2 cellular contexts compared by ENCODE assay signal in genomic region chr16:28731253-28731652, GRCh38. TPM values are rescaled to one million over a fixed set of nuclear protein-coding genes. Genes with fewer than 3 reads are reported as not detected.
"Had no signal": no experiment of that assay in that cellular context is flagged by ENCODE, and none has a peak within 500 bp of the region (broad histone marks: within the 10 kb centered on the region; RNA-seq: fewer than 3 reads in every experiment).

No MANE protein-coding gene starts in this region.

RNA-seq across cellular contexts. Expression of gene NPIPB9, which starts 20.3 kb away (rescaled TPM):
- total RNA-seq: gastrocnemius medialis, mesenteric fat pad had no signal
